Comparison of ENCODE assay signal across 12 cellular contexts in genomic region chr5:23269981-23270380, GRCh38.
"Had no signal": no experiment of that assay in that cellular context is flagged by ENCODE, and none has a peak within 500 bp of the region (broad histone marks: within the 10 kb centered on the region; RNA-seq: fewer than 3 reads in every experiment).

No MANE protein-coding gene starts in this region.

- ATAC-seq: activated CD8-positive, alpha-beta memory T cell treated with anti-CD3 and anti-CD28 coated beads, Interleukin-2, amount 10 ng/mL, durations not matched to agents 7 days and 5 days; activated T-cell treated with anti-CD3 and anti-CD28 coated beads, Interleukin-2, amount 50 U/mL, for 4 hours; pancreas had no signal

- H3K27me3 ChIP-seq: brain microvascular endothelial cell, esophagus squamous epithelium, pancreas, tibial artery, vagina had no signal

- H3K36me3 ChIP-seq: brain microvascular endothelial cell, esophagus squamous epithelium, pancreas, tibial artery, vagina had no signal

- H3K27ac ChIP-seq: brain microvascular endothelial cell, esophagus squamous epithelium, pancreas, tibial artery, vagina had no signal

- H3K9me3 ChIP-seq: esophagus squamous epithelium, pancreas, tibial artery, vagina had no signal

- H3K4me3 ChIP-seq: esophagus squamous epithelium, pancreas, tibial artery, vagina had no signal

- H3K4me1 ChIP-seq: esophagus squamous epithelium, pancreas, tibial artery, vagina had no signal

- DNase-seq: activated CD4-positive, alpha-beta T cell treated with anti-CD3 and anti-CD28 coated beads, Interleukin-2, amount 50 U/mL, for 48 hours; activated CD4-positive, CD25-positive, alpha-beta regulatory T cell treated with anti-CD3 and anti-CD28 coated beads, Interleukin-2, amount 50 U/mL, for 72 hours; activated CD8-positive, alpha-beta memory T cell treated with anti-CD3 and anti-CD28 coated beads, Interleukin-2, amount 10 ng/mL, durations not matched to agents 7 days and 5 days; activated gamma-delta T cell; activated naive CD8-positive, alpha-beta T cell treated with anti-CD3 and anti-CD28 coated beads for 36 hours; activated T-cell treated with anti-CD3 and anti-CD28 coated beads, Interleukin-2, amount 50 U/mL, for 4 hours; brain microvascular endothelial cell; esophagus squamous epithelium; pancreas; small intestine; tibial artery had no signal
